ENCODE assay signal across 20 cellular contexts in the genomic region with DNA sequence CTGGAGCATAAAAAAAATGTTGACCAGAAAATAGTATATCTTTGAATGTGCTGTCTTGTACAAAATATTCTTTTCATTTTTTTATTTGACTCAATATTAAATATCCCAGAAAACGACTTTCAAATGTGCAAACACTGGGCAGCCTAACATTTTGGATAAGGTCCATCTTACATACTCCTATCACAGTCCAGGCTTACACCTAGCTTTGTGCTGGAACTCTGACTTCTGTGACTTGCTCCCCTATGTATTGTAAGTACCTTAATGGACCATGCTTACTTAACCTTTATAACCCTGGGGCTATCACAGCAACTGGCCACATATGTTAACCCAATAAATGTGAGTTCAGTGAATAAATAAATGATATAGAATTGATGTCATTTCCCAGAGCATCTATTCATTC. TPM values are rescaled to one million over a fixed set of nuclear protein-coding genes. Genes with fewer than 3 reads are reported as not detected.
"Had no signal": no experiment of that assay in that cellular context is flagged by ENCODE, and none has a peak within 500 bp of the region (broad histone marks: within the 10 kb centered on the region; RNA-seq: fewer than 3 reads in every experiment).

No MANE protein-coding gene starts in this region.

- H3K9me3 Mint-ChIP-seq: activated B cell treated with CpG ODN at 0.5 μM for 24 hours; activated CD4-positive, alpha-beta memory T cell treated with anti-CD3 and anti-CD28 coated beads for 36 hours; activated T-helper 17 cell treated with anti-CD3 and anti-CD28 coated beads, Interleukin-2, amount 50 U/mL, for 72 hours; T-cell; type B pancreatic cell had no signal

- H3K4me1 ChIP-seq: ascending aorta, left lung, prostate gland, right atrium auricular region, stomach, testis had no signal

- H3K36me3 Mint-ChIP-seq: activated CD4-positive, alpha-beta memory T cell treated with anti-CD3 and anti-CD28 coated beads for 36 hours; mesothelial cell of epicardium; T-cell; type B pancreatic cell had no signal

- H3K27me3 ChIP-seq: ascending aorta, stomach, testis had no signal

- ATAC-seq: left lung had no signal

- H3K4me1 Mint-ChIP-seq: activated B cell treated with CpG ODN at 0.5 μM for 24 hours; activated T-helper 17 cell treated with anti-CD3 and anti-CD28 coated beads, Interleukin-2, amount 50 U/mL, for 72 hours; mesothelial cell of epicardium had no signal

- H3K9me3 ChIP-seq: ascending aorta, left lung, prostate gland, stomach, testis had no signal

- H3K4me3 ChIP-seq: ascending aorta, coronary artery, left lung, prostate gland, right atrium auricular region, stomach, testis had no signal

- DNase-seq: activated B cell treated with CpG ODN at 0.5 μM for 24 hours; activated CD4-positive, alpha-beta T cell treated with anti-CD3 and anti-CD28 coated beads for 4 hours; head of caudate nucleus; left lung; stomach; testis had no signal

- H3K36me3 ChIP-seq: ascending aorta, left lung, prostate gland, right atrium auricular region, stomach had no signal

- H3K27ac ChIP-seq: ascending aorta, coronary artery, left lung, prostate gland, right atrium auricular region, stomach, testis had no signal

- FAIRE-seq: frontal cortex had no signal

- H3K27ac Mint-ChIP-seq: activated B cell treated with CpG ODN at 0.5 μM for 24 hours; activated CD4-positive, alpha-beta memory T cell treated with anti-CD3 and anti-CD28 coated beads for 36 hours; activated T-helper 17 cell treated with anti-CD3 and anti-CD28 coated beads, Interleukin-2, amount 50 U/mL, for 72 hours; mesothelial cell of epicardium; type B pancreatic cell had no signal

- H3K4me3 Mint-ChIP-seq: activated B cell treated with CpG ODN at 0.5 μM for 24 hours; activated CD4-positive, alpha-beta memory T cell treated with anti-CD3 and anti-CD28 coated beads for 36 hours; activated T-helper 17 cell treated with anti-CD3 and anti-CD28 coated beads, Interleukin-2, amount 50 U/mL, for 72 hours; mesothelial cell of epicardium; T-cell; type B pancreatic cell had no signal

RNA-seq across cellular contexts. Expression of a gene that starts 7.6 kb away (rescaled TPM):
- total RNA-seq: ascending aorta, omental fat pad, right atrium auricular region had no signal

RNA-seq across cellular contexts. Expression of a gene that starts 44.9 kb away (rescaled TPM):
- total RNA-seq: activated B cell treated with CpG ODN at 0.5 μM for 24 hours; activated CD4-positive, alpha-beta memory T cell treated with anti-CD3 and anti-CD28 coated beads for 36 hours; ascending aorta; frontal cortex; kidney epithelial cell; lung microvascular endothelial cell; mesothelial cell of epicardium had no signal
- polyA plus RNA-seq: neural cell had no signal
